1 cellular context compared by ENCODE assay signal in the genomic region with DNA sequence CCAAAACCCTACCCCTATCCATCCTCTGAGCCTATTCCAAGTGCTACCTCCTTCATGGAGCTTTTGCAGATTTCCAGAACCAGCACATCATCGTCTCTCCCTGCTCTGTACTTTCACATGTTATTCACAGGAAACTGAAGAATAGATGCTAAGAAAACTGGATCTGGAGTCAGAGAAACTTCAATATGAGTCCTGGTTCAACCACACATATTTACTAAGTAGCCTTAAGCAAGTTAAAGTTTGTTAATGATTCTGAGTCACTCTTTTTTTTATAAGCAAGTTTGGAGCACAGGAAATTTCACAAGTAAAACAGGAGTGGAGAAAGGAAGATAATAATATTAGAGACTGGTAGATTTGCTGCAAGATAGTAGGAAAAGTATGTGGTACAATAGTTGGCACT.
TF ChIP-seq lines count a peak whose summit lies in the region.

No MANE protein-coding gene starts in this region.

TF ChIP-seq in GM23338, 12 proteins besides CTCF, POLR2A, EP300 and RAD21 (continued from another document):
- TF ChIP-seq, protein P1, sequence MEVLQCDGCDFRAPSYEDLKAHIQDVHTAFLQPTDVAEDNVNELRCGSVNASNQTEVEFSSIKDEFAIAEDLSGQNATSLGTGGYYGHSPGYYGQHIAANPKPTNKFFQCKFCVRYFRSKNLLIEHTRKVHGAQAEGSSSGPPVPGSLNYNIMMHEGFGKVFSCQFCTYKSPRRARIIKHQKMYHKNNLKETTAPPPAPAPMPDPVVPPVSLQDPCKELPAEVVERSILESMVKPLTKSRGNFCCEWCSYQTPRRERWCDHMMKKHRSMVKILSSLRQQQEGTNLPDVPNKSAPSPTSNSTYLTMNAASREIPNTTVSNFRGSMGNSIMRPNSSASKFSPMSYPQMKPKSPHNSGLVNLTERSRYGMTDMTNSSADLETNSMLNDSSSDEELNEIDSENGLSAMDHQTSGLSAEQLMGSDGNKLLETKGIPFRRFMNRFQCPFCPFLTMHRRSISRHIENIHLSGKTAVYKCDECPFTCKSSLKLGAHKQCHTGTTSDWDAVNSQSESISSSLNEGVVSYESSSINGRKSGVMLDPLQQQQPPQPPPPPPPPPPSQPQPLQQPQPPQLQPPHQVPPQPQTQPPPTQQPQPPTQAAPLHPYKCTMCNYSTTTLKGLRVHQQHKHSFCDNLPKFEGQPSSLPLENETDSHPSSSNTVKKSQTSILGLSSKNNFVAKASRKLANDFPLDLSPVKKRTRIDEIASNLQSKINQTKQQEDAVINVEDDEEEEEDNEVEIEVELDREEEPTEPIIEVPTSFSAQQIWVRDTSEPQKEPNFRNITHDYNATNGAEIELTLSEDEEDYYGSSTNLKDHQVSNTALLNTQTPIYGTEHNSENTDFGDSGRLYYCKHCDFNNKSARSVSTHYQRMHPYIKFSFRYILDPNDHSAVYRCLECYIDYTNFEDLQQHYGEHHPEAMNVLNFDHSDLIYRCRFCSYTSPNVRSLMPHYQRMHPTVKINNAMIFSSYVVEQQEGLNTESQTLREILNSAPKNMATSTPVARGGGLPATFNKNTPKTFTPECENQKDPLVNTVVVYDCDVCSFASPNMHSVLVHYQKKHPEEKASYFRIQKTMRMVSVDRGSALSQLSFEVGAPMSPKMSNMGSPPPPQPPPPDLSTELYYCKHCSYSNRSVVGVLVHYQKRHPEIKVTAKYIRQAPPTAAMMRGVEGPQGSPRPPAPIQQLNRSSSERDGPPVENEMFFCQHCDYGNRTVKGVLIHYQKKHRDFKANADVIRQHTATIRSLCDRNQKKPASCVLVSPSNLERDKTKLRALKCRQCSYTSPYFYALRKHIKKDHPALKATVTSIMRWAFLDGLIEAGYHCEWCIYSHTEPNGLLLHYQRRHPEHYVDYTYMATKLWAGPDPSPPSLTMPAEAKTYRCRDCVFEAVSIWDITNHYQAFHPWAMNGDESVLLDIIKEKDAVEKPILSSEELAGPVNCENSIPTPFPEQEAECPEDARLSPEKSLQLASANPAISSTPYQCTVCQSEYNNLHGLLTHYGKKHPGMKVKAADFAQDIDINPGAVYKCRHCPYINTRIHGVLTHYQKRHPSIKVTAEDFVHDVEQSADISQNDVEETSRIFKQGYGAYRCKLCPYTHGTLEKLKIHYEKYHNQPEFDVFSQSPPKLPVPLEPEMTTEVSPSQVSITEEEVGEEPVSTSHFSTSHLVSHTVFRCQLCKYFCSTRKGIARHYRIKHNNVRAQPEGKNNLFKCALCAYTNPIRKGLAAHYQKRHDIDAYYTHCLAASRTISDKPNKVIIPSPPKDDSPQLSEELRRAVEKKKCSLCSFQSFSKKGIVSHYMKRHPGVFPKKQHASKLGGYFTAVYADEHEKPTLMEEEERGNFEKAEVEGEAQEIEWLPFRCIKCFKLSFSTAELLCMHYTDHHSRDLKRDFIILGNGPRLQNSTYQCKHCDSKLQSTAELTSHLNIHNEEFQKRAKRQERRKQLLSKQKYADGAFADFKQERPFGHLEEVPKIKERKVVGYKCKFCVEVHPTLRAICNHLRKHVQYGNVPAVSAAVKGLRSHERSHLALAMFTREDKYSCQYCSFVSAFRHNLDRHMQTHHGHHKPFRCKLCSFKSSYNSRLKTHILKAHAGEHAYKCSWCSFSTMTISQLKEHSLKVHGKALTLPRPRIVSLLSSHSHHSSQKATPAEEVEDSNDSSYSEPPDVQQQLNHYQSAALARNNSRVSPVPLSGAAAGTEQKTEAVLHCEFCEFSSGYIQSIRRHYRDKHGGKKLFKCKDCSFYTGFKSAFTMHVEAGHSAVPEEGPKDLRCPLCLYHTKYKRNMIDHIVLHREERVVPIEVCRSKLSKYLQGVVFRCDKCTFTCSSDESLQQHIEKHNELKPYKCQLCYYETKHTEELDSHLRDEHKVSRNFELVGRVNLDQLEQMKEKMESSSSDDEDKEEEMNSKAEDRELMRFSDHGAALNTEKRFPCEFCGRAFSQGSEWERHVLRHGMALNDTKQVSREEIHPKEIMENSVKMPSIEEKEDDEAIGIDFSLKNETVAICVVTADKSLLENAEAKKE (CRISPR knock-in tag; IDR thresholded peaks at IDR 0.05), result no peak
- TF ChIP-seq, protein P2, sequence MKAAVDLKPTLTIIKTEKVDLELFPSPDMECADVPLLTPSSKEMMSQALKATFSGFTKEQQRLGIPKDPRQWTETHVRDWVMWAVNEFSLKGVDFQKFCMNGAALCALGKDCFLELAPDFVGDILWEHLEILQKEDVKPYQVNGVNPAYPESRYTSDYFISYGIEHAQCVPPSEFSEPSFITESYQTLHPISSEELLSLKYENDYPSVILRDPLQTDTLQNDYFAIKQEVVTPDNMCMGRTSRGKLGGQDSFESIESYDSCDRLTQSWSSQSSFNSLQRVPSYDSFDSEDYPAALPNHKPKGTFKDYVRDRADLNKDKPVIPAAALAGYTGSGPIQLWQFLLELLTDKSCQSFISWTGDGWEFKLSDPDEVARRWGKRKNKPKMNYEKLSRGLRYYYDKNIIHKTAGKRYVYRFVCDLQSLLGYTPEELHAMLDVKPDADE (IDR thresholded peaks at IDR 0.05), result no peak
- TF ChIP-seq ZNF331 (CRISPR knock-in tag; IDR thresholded peaks at IDR 0.05; ENCODE audit: low read depth) (no peak), EZH2 (IDR thresholded peaks at IDR 0.05; ENCODE audit: low read depth, unreplicated experiment) (no peak), STAT1 (IDR thresholded peaks at IDR 0.05; ENCODE audit: unreplicated experiment) (no peak)
